8 cellular contexts compared by ENCODE assay signal in genomic region chr15:100596792-100597191, GRCh38. TPM values are rescaled to one million over a fixed set of nuclear protein-coding genes. Genes with fewer than 3 reads are reported as not detected.
DNase-seq lines count a peak whose midpoint lies in the region; ATAC-seq, FAIRE-seq and TF ChIP-seq lines count a peak whose summit lies in the region.

No MANE protein-coding gene starts in this region.

- peaks cover 2% of the 10 kb centered on the region for H3K27me3 Mint-ChIP-seq in endothelial cell (ENCODE audit: unreplicated experiment)

- H3K4me1 Mint-ChIP-seq in endothelial cell (ENCODE audit: unreplicated experiment): no peaks in the 10 kb centered on the region

- DNase-seq in Daoy (ENCODE audit: low read depth) (peak; percentile 43), small intestine (peak; percentile 68), endothelial cell (ENCODE audit: low spot score) (no peak), globus pallidus (ENCODE audit: low spot score) (no peak), D721Med (ENCODE audit: insufficient read length, low spot score) (no peak)
- DNase-seq in NK-92 treated with Interleukin-12 subunit alpha and Interleukin-12 subunit beta, amount 100 ng/mL, for 24 hours (lab: John Stamatoyannopoulos, UW): peak; percentile 80
- DNase-seq in activated naive CD4-positive, alpha-beta T cell (lab: John Stamatoyannopoulos, UW): peak; percentile 46 to 82 (median 74)

- H3K4me1 ChIP-seq in small intestine (ENCODE audit: control insufficient read depth in 2 of 2, insufficient read depth in 1 of 2, low read depth in 1 of 2, low read length in 1 of 2): peaks cover 2 to 6% of the 10 kb centered on the region in 2 donors

- H3K27ac Mint-ChIP-seq in endothelial cell (ENCODE audit: unreplicated experiment): no peak overlapping the region

- H3K27me3 ChIP-seq in small intestine (ENCODE audit: control insufficient read depth in 2 of 2, insufficient read depth in 2 of 2, low read length in 2 of 2): no peaks in the 10 kb centered on the region

- FAIRE-seq in small intestine (lab: Jason Lieb, UNC): no peak
- no peak for FAIRE-seq in D721Med (lab: Jason Lieb, UNC)

- H3K9me3 ChIP-seq in small intestine (ENCODE audit: control insufficient read depth, low read depth): no peaks in the 10 kb centered on the region

- H3K4me3 ChIP-seq in small intestine (ENCODE audit: low read depth in 1 of 2, low read length in 2 of 2): no peak overlapping the region

- no peak for TF ChIP-seq CTCF in endothelial cell (IDR thresholded peaks at IDR 0.05; ENCODE audit: unreplicated experiment)
- no peak for TF ChIP-seq CTCF in D721Med (IDR thresholded peaks at IDR 0.05; ENCODE audit: insufficient read depth, missing control alignments)

- 61 to 89% (median 70%) methylated on average over 7 of the region's 7 CpGs for WGBS in small intestine, 3 donors

- peaks cover 4% of the 10 kb centered on the region for H3K9me3 Mint-ChIP-seq in endothelial cell (ENCODE audit: unreplicated experiment)

- peak overlapping the region in 1 of 2 donors; percentile 83 for H3K27ac ChIP-seq in small intestine (ENCODE audit: low read depth in 1 of 2, low read length in 1 of 2)

- no peak overlapping the region for H3K4me3 Mint-ChIP-seq in endothelial cell (ENCODE audit: unreplicated experiment)

- peaks cover 6% of the 10 kb centered on the region for H3K36me3 Mint-ChIP-seq in endothelial cell (ENCODE audit: low read depth, unreplicated experiment)

- ATAC-seq in GM21786 (IDR thresholded peaks at IDR 0.05; ENCODE audit: unreplicated experiment): peak; percentile 83

- no peaks in the 10 kb centered on the region for H3K36me3 ChIP-seq in small intestine (ENCODE audit: control insufficient read depth in 2 of 2, insufficient read depth in 2 of 2, low read length in 2 of 2)

RNA-seq across cellular contexts. Expression of gene LINS1, which starts 5.2 kb away (rescaled TPM):
- total RNA-seq in Daoy (2014; rRNA removed; shearing (Covaris generic)): 12.3 and 37.6 TPM in 2 replicates
- polyA plus RNA-seq in small intestine: 1 to 10 TPM; 2.4 to 5.7 (median 5.6) TPM
- 10.2 TPM for total RNA-seq in endothelial cell (ENCODE audit: unreplicated experiment)

RNA-seq across cellular contexts. Expression of gene ASB7, which starts 5.6 kb away (rescaled TPM):
- total RNA-seq in Daoy (2014; rRNA removed; shearing (Covaris generic)): 6.5 and 8.1 TPM in 2 replicates
- polyA plus RNA-seq in small intestine: 1 to 10 TPM; 4.2 to 5.3 (median 4.6) TPM
- total RNA-seq in endothelial cell (ENCODE audit: unreplicated experiment): 16.2 TPM

Comparison
In these comparisons a context has a peak if more than half of its experiments do, and no peak if none do; other contexts are left out.
1. DNase-seq: peak in Daoy (single experiment), NK-92 treated with Interleukin-12 subunit alpha and Interleukin-12 subunit beta, amount 100 ng/mL, for 24 hours (single experiment), activated naive CD4-positive, alpha-beta T cell (4 of 4) and small intestine (single experiment); none in endothelial cell (single experiment), globus pallidus (single experiment) and D721Med (single experiment).